In the genomic region with DNA sequence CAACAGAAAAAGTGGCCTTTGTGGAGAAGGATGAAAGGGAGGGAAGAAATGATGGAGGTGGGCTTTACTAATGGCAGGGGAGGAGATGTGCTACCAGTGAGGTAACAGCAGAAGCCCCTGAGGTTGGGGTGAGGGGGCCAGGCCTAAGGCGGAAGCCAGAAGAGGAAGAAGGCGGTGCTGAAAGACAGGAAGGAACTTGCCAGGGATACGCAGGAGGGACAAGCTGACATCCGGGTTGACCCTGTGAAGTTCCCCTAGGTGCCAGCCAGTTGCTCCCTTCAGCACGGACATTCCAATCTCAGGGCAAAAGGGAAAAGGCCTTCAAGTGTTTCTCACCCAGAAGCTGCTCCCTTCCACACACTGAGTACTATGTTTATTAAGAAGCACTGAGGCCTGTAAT, we compare ENCODE assay signal across 12 cellular contexts. TPM values are rescaled to one million over a fixed set of nuclear protein-coding genes. Genes with fewer than 3 reads are reported as not detected.
DNase-seq lines count a peak whose midpoint lies in the region; ATAC-seq and TF ChIP-seq lines count a peak whose summit lies in the region.
"Had no signal": no experiment of that assay in that cellular context is flagged by ENCODE, and none has a peak within 500 bp of the region (broad histone marks: within the 10 kb centered on the region; RNA-seq: fewer than 3 reads in every experiment).

No MANE protein-coding gene starts in this region.

- H3K9me3 ChIP-seq in BLaER1 (no peaks in the 10 kb centered on the region), lower lobe of right lung (no peaks in the 10 kb centered on the region)
- H3K9me3 ChIP-seq in CD8-positive, alpha-beta T cell (ENCODE audit: low read length) = no peaks in the 10 kb centered on the region
- H3K9me3 ChIP-seq: Caco-2 had no signal

- H3K27ac ChIP-seq in BLaER1 (peak overlapping the region; percentile 50), lower lobe of right lung (peak overlapping the region; percentile 5)
- H3K27ac ChIP-seq in CD8-positive, alpha-beta T cell (ENCODE audit: low read depth, low read length) = no peak overlapping the region

- H3K4me1 Mint-ChIP-seq in CD8-positive, alpha-beta T cell (ENCODE audit: low read depth) = peaks cover 44% of the 10 kb centered on the region
- H3K4me1 Mint-ChIP-seq in T-helper 2 cell treated with Interferon-gamma antibody and Interleukin-4, amounts not matched to agents 5 μg/mL and 100 μg/mL, for 36 hours (ENCODE audit: low read depth) = peaks cover 36% of the 10 kb centered on the region

- peak overlapping the region; percentile 26 for H3K4me3 Mint-ChIP-seq in CD8-positive, alpha-beta T cell
- peak overlapping the region; percentile 8 for H3K4me3 Mint-ChIP-seq in T-helper 2 cell treated with Interferon-gamma antibody and Interleukin-4, amounts not matched to agents 5 μg/mL and 100 μg/mL, for 36 hours

- no peak for DNase-seq in CD8-positive, alpha-beta T cell
- no peak for DNase-seq in T-helper 2 cell treated with Interferon-gamma antibody and Interleukin-4, amounts not matched to agents 5 μg/mL and 100 μg/mL, for 36 hours (ENCODE audit: low spot score)
- DNase-seq in lower lobe of right lung (no peak), inferior parietal cortex (ENCODE audit: extremely low spot score) (no peak), globus pallidus (ENCODE audit: low spot score) (no peak)
- DNase-seq in activated CD4-positive, CD25-positive, alpha-beta regulatory T cell treated with anti-CD3 and anti-CD28 coated beads, Interleukin-2, amount 50 U/mL, for 72 hours = no peak
- DNase-seq: Caco-2; effector CD4-positive, alpha-beta T cell; foreskin melanocyte had no signal

- H3K36me3 ChIP-seq in BLaER1 = peaks cover 41% of the 10 kb centered on the region
- peaks cover 5% of the 10 kb centered on the region for H3K36me3 ChIP-seq in CD8-positive, alpha-beta T cell (ENCODE audit: insufficient read depth, low read length)
- H3K36me3 ChIP-seq in lower lobe of right lung = peaks cover 26% of the 10 kb centered on the region

- no peak overlapping the region; the same call in 1 of the 2 replicates for H3K9ac ChIP-seq in BLaER1

- no peak for ATAC-seq in CD8-positive, alpha-beta T cell
- peak in 1 of 2 donors; percentile 14 for ATAC-seq in lower lobe of right lung
- ATAC-seq: K562, sciatic nerve had no signal

- H3K36me3 Mint-ChIP-seq in CD8-positive, alpha-beta T cell = peaks cover 27% of the 10 kb centered on the region
- H3K36me3 Mint-ChIP-seq in T-helper 2 cell treated with Interferon-gamma antibody and Interleukin-4, amounts not matched to agents 5 μg/mL and 100 μg/mL, for 36 hours (ENCODE audit: low read depth) = peaks cover 22% of the 10 kb centered on the region

- H3K27me3 Mint-ChIP-seq in CD8-positive, alpha-beta T cell (ENCODE audit: low read depth) = no peaks in the 10 kb centered on the region
- H3K27me3 Mint-ChIP-seq in T-helper 2 cell treated with Interferon-gamma antibody and Interleukin-4, amounts not matched to agents 5 μg/mL and 100 μg/mL, for 36 hours (ENCODE audit: low read depth) = no peaks in the 10 kb centered on the region

- H3K4me3 ChIP-seq in BLaER1 (no peak overlapping the region), lower lobe of right lung (no peak overlapping the region)
- no peak overlapping the region for H3K4me3 ChIP-seq in CD8-positive, alpha-beta T cell (ENCODE audit: low read depth, low read length)
- H3K4me3 ChIP-seq: K562 had no signal

- CTCF ChIA-PET in CD8-positive, alpha-beta T cell (lab: Charles Lee) = interaction anchor here (1.0 to 2.0 kb wide), 2 partner anchors 12 to 41 kb away, joined by 3 to 9 read pairs; a partner anchor contains a TSS

- H3K27me3 ChIP-seq in BLaER1 = no peaks in the 10 kb centered on the region
- H3K27me3 ChIP-seq in CD8-positive, alpha-beta T cell (ENCODE audit: insufficient read depth, low read length) = no peaks in the 10 kb centered on the region
- no peaks in the 10 kb centered on the region for H3K27me3 ChIP-seq in lower lobe of right lung (ENCODE audit: low read depth)

- H3K4me1 ChIP-seq in BLaER1 (peaks cover 46% of the 10 kb centered on the region), lower lobe of right lung (peaks cover 48% of the 10 kb centered on the region)
- H3K4me1 ChIP-seq in CD8-positive, alpha-beta T cell (ENCODE audit: insufficient read depth, low read length) = peaks cover 34% of the 10 kb centered on the region

- no peaks in the 10 kb centered on the region for H4K20me1 ChIP-seq in BLaER1

- no peaks in the 10 kb centered on the region for H3K9me3 Mint-ChIP-seq in CD8-positive, alpha-beta T cell
- no peaks in the 10 kb centered on the region for H3K9me3 Mint-ChIP-seq in T-helper 2 cell treated with Interferon-gamma antibody and Interleukin-4, amounts not matched to agents 5 μg/mL and 100 μg/mL, for 36 hours

- TF ChIP-seq CTCF in CD8-positive, alpha-beta T cell (IDR thresholded peaks at IDR 0.05) = no peak
- no peak for TF ChIP-seq CTCF in lower lobe of right lung (IDR thresholded peaks at IDR 0.05)

- peak overlapping the region; percentile 89 for H3K4me2 ChIP-seq in BLaER1

- intact Hi-C loops in CD8-positive, alpha-beta T cell (cut with DNase I, micrococcal nuclease) = loop anchor here (5.0 kb wide), 3 partner anchors 68 to 393 kb away; a partner anchor contains a TSS
- intact Hi-C loops in lower lobe of right lung (cut with DNase I) = no loop called here

- POLR2A ChIA-PET in CD8-positive, alpha-beta T cell (lab: Charles Lee) = interaction anchor here (1.3 to 5.0 kb wide), 2 partner anchors 10 to 69 kb away, joined by 3 to 52 read pairs; a partner anchor contains a TSS

- peak overlapping the region; percentile 92 for H3K27ac Mint-ChIP-seq in CD8-positive, alpha-beta T cell
- H3K27ac Mint-ChIP-seq in T-helper 2 cell treated with Interferon-gamma antibody and Interleukin-4, amounts not matched to agents 5 μg/mL and 100 μg/mL, for 36 hours = peak overlapping the region; percentile 35

RNA-seq across cellular contexts. Expression of a gene that starts 2.3 kb away (rescaled TPM):
- 1 to 10 TPM; 6.7 to 7.9 TPM for total RNA-seq in CD8-positive, alpha-beta T cell
- 15.2 TPM for total RNA-seq in lower lobe of right lung

RNA-seq across cellular contexts. Expression of a gene that starts 11.6 kb away (rescaled TPM):
- 10 to 100 TPM; 27.4 to 30.5 TPM for total RNA-seq in CD8-positive, alpha-beta T cell
- 16.6 TPM for total RNA-seq in lower lobe of right lung

RNA-seq across cellular contexts. Expression of a gene that starts 11.9 kb away (rescaled TPM):
- total RNA-seq in CD8-positive, alpha-beta T cell = 100 to 1,000 TPM; 234 to 242 TPM
- total RNA-seq in lower lobe of right lung = 108 TPM

RNA-seq across cellular contexts. Expression of a gene that starts 23.3 kb away (rescaled TPM):
- total RNA-seq in CD8-positive, alpha-beta T cell = 1 to 10 TPM; 7.3 to 7.5 TPM
- total RNA-seq in lower lobe of right lung = 14.7 TPM
